ENCODE assay signal across 8 cellular contexts in genomic region chr2:233853353-233853752, GRCh38.
A peak's percentile ranks its signal among the peaks of the same experiment; 100 is the strongest.
DNase-seq lines count a peak whose midpoint lies in the region; TF ChIP-seq lines count a peak whose summit lies in the region.

No MANE protein-coding gene starts in this region.

- TF ChIP-seq CTCF in brain microvascular endothelial cell (IDR thresholded peaks at IDR 0.05; ENCODE audit: low read depth, low read length, missing control alignments): no peak

- DNase-seq in brain microvascular endothelial cell: no peak
- no peak for DNase-seq in NCI-H524 treated with DMSO at 0.1 percent for 48 hours (lab: John Stamatoyannopoulos, UW)
- DNase-seq in AG08395 (ENCODE audit: low spot score): no peak
- no peak for DNase-seq in effector CD4-positive, alpha-beta T cell
- DNase-seq in NOMO-1 treated with DMSO at 0.1 percent for 48 hours (lab: John Stamatoyannopoulos, UW; ENCODE audit: unreplicated experiment): no peak

- H3K27me3 ChIP-seq in BLaER1 treated with 17β-estradiol and CSF1 and Interleukin-3, amounts not matched to agents 10 nM and 100 nM: no peaks in the 10 kb centered on the region
- H3K27me3 ChIP-seq in brain microvascular endothelial cell (replicated peaks) (no peaks in the 10 kb centered on the region), mucosa of rectum (ENCODE audit: control insufficient read depth in 2 of 2, insufficient read depth in 2 of 2, low read length in 2 of 2) (no peaks in the 10 kb centered on the region)

- peaks cover 21 to 56% (median 25%) of the 10 kb centered on the region in 10 experiments for H3K4me1 ChIP-seq in BLaER1 treated with 17β-estradiol and CSF1 and Interleukin-3, amounts not matched to agents 10 nM and 100 nM
- peaks cover 8 to 12% of the 10 kb centered on the region in 2 donors for H3K4me1 ChIP-seq in mucosa of rectum (ENCODE audit: control insufficient read depth in 2 of 2, insufficient read depth in 2 of 2, low read length in 2 of 2)

- peak overlapping the region; percentile 80 to 99 (median 92) for H3K4me2 ChIP-seq in BLaER1 treated with 17β-estradiol and CSF1 and Interleukin-3, amounts not matched to agents 10 nM and 100 nM

- peak overlapping the region; percentile 72 to 95 (median 92); a peak in 21 of 22 replicates for H3K9ac ChIP-seq in BLaER1 treated with 17β-estradiol and CSF1 and Interleukin-3, amounts not matched to agents 10 nM and 100 nM
- H3K9ac ChIP-seq in mucosa of rectum (ENCODE audit: low read depth in 1 of 2, low read length in 2 of 2): peak overlapping the region in 1 of 2 donors; percentile 59

- peak overlapping the region; percentile 74 to 96 (median 88) for H3K4me3 ChIP-seq in BLaER1 treated with 17β-estradiol and CSF1 and Interleukin-3, amounts not matched to agents 10 nM and 100 nM
- H3K4me3 ChIP-seq in brain microvascular endothelial cell (ENCODE audit: low read depth, low read length): peak overlapping the region; percentile 94
- peak overlapping the region; percentile 79 to 90 for H3K4me3 ChIP-seq in mucosa of rectum (ENCODE audit: low read length in 2 of 2)

- in situ Hi-C loops in brain microvascular endothelial cell (cut with HindIII; ENCODE audit: low pct_ligation_motif_present, low sequenced_read_pairs): no loop called here

- peaks cover 0 to 13% (median 0%) of the 10 kb centered on the region in 11 experiments; a peak in 7 of 22 replicates for H3K9me3 ChIP-seq in BLaER1 treated with 17β-estradiol and CSF1 and Interleukin-3, amounts not matched to agents 10 nM and 100 nM (replicated peaks in 1 of 11)
- no peaks in the 10 kb centered on the region for H3K9me3 ChIP-seq in KOPT-K1 (ENCODE audit: insufficient read depth, low read length, poor library complexity, severe bottlenecking)
- no peaks in the 10 kb centered on the region for H3K9me3 ChIP-seq in mucosa of rectum (ENCODE audit: control insufficient read depth in 2 of 2, low read length in 2 of 2)

- peaks cover 0 to 52% (median 45%) of the 10 kb centered on the region in 11 experiments; a peak in 20 of 22 replicates for H3K36me3 ChIP-seq in BLaER1 treated with 17β-estradiol and CSF1 and Interleukin-3, amounts not matched to agents 10 nM and 100 nM
- peaks cover 58% of the 10 kb centered on the region for H3K36me3 ChIP-seq in KOPT-K1 (ENCODE audit: insufficient read depth, low read length)
- no peaks in the 10 kb centered on the region for H3K36me3 ChIP-seq in brain microvascular endothelial cell (replicated peaks)
- peaks cover 0 to 4% of the 10 kb centered on the region in 2 donors for H3K36me3 ChIP-seq in mucosa of rectum (ENCODE audit: control insufficient read depth in 2 of 2, insufficient read depth in 2 of 2, low read length in 2 of 2)

- H4K20me1 ChIP-seq in BLaER1 treated with 17β-estradiol and CSF1 and Interleukin-3, amounts not matched to agents 10 nM and 100 nM: peaks cover 0 to 51% (median 38%) of the 10 kb centered on the region in 11 experiments; a peak in 16 of 22 replicates

- H3K27ac ChIP-seq in BLaER1 treated with 17β-estradiol and CSF1 and Interleukin-3, amounts not matched to agents 10 nM and 100 nM: peak overlapping the region in 9 of 11 experiments; percentile 79 to 95 (median 92); a peak in 19 of 22 replicates
- H3K27ac ChIP-seq in KOPT-K1 (ENCODE audit: low read depth, low read length, poor library complexity, severe bottlenecking) (peak overlapping the region; percentile 99), brain microvascular endothelial cell (no peak overlapping the region), mucosa of rectum (ENCODE audit: low read depth in 2 of 2, low read length in 2 of 2) (no peak overlapping the region)

Comparison
In these comparisons a context has a peak if more than half of its experiments do, and no peak if none do; other contexts are left out.
1. H3K27ac ChIP-seq: peak in BLaER1 treated with 17β-estradiol and CSF1 and Interleukin-3, amounts not matched to agents 10 nM and 100 nM (9 of 11) and KOPT-K1 (single experiment); none in brain microvascular endothelial cell (single experiment) and mucosa of rectum (0 of 2).
2. Peak in every context shown above with its lines, with median percentiles within 50 percentile points of each other: H3K4me3 ChIP-seq.